Comparison of ENCODE assay signal across 8 cellular contexts in the genomic region with DNA sequence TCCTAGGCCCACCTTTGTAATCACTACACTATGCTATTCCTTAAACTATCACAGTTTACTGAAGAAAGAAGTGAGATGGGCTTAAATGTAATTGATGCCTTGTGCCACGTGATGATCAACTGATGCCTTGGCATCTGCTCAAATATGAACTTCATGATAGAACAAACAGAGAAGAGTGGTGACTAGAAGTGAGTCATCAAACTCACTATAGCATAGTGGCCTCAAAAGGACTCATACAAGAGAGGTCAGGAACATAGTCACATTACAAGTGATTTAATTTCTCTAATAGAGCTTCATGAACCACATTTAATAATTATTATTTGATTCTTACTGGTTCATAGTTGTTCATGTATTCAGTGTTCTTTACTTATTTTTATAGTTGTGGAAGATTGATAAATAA.
DNase-seq lines count a peak whose midpoint lies in the region; ATAC-seq, FAIRE-seq and TF ChIP-seq lines count a peak whose summit lies in the region.
"Not testable (repeated sequence)": the region's sequence is repeated elsewhere in the genome, so short reads cannot be mapped to it uniquely, and the experiment has no call there.

No MANE protein-coding gene starts in this region.

- DNase-seq in AG09309 (ENCODE audit: low read depth) (peak; percentile 4), GM04503 (ENCODE audit: low read depth) (peak; percentile 11), HT1080 (ENCODE audit: low read depth) (peak; percentile 75), SW480 (ENCODE audit: low spot score) (peak; percentile 7), bronchial epithelial cell (ENCODE audit: low read depth) (peak; percentile 90), fibroblast of peridontal ligament (ENCODE audit: extremely low read depth) (peak; percentile 66), stromal cell of bone marrow (ENCODE audit: low read depth) (peak; percentile 61)
- DNase-seq in left lung: not testable (repeated sequence)

- not testable (repeated sequence) for H3K36me3 ChIP-seq in bronchial epithelial cell (ENCODE audit: control insufficient read depth, insufficient read depth, low read length); left lung

- ATAC-seq in left lung: peak; percentile 59

- not testable (repeated sequence) for H3K27ac ChIP-seq in left lung

- H3K27me3 ChIP-seq in bronchial epithelial cell (ENCODE audit: control insufficient read depth, insufficient read depth, low read length); left lung: not testable (repeated sequence)

- H3K4me1 ChIP-seq in left lung: not testable (repeated sequence)

- not testable (repeated sequence) for H3K4me3 ChIP-seq in AG09309 (ENCODE audit: control insufficient read depth, low read depth, low read length); bronchial epithelial cell (ENCODE audit: low read depth, low read length); left lung

- not testable (repeated sequence) for H3K9me3 ChIP-seq in left lung

- not testable (repeated sequence) for FAIRE-seq in bronchial epithelial cell (lab: Jason Lieb, UNC)

- TF ChIP-seq CTCF in AG09309 (IDR thresholded peaks at IDR 0.05; ENCODE audit: control insufficient read depth, insufficient read depth, low read depth, low read length, missing control alignments); bronchial epithelial cell (IDR thresholded peaks at IDR 0.05; ENCODE audit: insufficient read depth, low read length, severe bottlenecking); left lung (IDR thresholded peaks at IDR 0.05): not testable (repeated sequence)

- intact Hi-C loops in left lung (cut with DNase I): not testable (repeated sequence)
